Comparison of ENCODE assay signal across 9 cellular contexts in the genomic region with DNA sequence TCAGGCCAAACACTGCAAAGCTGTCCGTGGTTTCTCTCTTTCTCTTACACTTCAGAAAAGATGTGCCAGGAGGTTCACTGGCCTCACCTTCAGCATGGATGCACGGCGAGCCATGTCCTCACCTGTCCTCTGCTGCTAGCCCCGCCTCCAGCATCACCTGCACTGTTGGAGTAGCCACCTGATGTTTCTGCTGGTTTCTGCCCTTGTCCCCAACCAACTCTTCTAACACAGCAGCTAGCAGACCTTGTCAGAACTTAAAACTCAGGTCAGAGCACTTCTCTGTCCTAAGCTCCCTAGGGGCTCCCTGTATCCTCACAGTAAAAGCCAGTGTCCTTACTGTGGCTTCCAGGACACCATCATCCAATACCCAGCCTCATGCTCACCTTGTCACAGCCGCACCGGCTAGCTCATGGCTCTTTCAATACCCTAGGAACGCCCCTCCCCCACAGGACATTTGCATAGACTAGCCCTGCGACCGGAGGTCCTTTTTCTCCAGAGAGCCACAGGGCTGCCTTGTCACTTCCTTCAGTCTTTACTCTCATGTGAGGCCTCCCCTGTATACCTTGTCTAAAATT. TPM values are rescaled to one million over a fixed set of nuclear protein-coding genes. Genes with fewer than 3 reads are reported as not detected.
DNase-seq lines count a peak whose midpoint lies in the region; ATAC-seq and TF ChIP-seq lines count a peak whose summit lies in the region.
"Had no signal": no experiment of that assay in that cellular context is flagged by ENCODE, and none has a peak within 500 bp of the region (broad histone marks: within the 10 kb centered on the region; RNA-seq: fewer than 3 reads in every experiment).

No MANE protein-coding gene starts in this region.

- no peaks in the 10 kb centered on the region for H3K9me3 Mint-ChIP-seq in dendritic cell treated with granulocyte-macrophage colony-stimulating factor and Interleukin-4, amounts not matched to agents 40 ng/mL and 50 ng/mL, for 4 days
- H3K9me3 Mint-ChIP-seq: naive thymus-derived CD8-positive, alpha-beta T cell had no signal

- H3K4me3 ChIP-seq in uterus: no peak overlapping the region

- no peak for TF ChIP-seq CTCF in uterus (IDR thresholded peaks at IDR 0.05)

- no peaks in the 10 kb centered on the region for H3K36me3 ChIP-seq in uterus

- peak overlapping the region; percentile 54 for H3K27ac Mint-ChIP-seq in dendritic cell treated with granulocyte-macrophage colony-stimulating factor and Interleukin-4, amounts not matched to agents 40 ng/mL and 50 ng/mL, for 4 days

- H3K36me3 Mint-ChIP-seq in dendritic cell treated with granulocyte-macrophage colony-stimulating factor and Interleukin-4, amounts not matched to agents 40 ng/mL and 50 ng/mL, for 4 days (ENCODE audit: low read depth): no peaks in the 10 kb centered on the region
- H3K36me3 Mint-ChIP-seq: naive thymus-derived CD8-positive, alpha-beta T cell had no signal

- no peak overlapping the region for H3K27ac ChIP-seq in uterus

- H3K9me3 ChIP-seq in uterus: no peaks in the 10 kb centered on the region

- H3K4me1 Mint-ChIP-seq in dendritic cell treated with granulocyte-macrophage colony-stimulating factor and Interleukin-4, amounts not matched to agents 40 ng/mL and 50 ng/mL, for 4 days (ENCODE audit: low read depth): peaks cover 50% of the 10 kb centered on the region

- H3K4me3 Mint-ChIP-seq in dendritic cell treated with granulocyte-macrophage colony-stimulating factor and Interleukin-4, amounts not matched to agents 40 ng/mL and 50 ng/mL, for 4 days: peak overlapping the region; percentile 19

- no peaks in the 10 kb centered on the region for H3K4me1 ChIP-seq in uterus

- intact Hi-C loops in dendritic cell treated with granulocyte-macrophage colony-stimulating factor and Interleukin-4, amounts not matched to agents 40 ng/mL and 50 ng/mL, for 4 days (cut with micrococcal nuclease): no loop called here
- intact Hi-C loops in uterus (cut with DNase I; ENCODE audit: low total_unique reads): no loop called here

- H3K27me3 ChIP-seq in uterus: no peaks in the 10 kb centered on the region

- DNase-seq in GF-D8 (lab: John Stamatoyannopoulos, UW) (peak; percentile 48), SHP77 (lab: John Stamatoyannopoulos, UW) (no peak), uterus (no peak), AG20443 (ENCODE audit: low spot score) (no peak)
- DNase-seq in activated effector memory CD4-positive, alpha-beta T cell treated with Interleukin-2 at 50 U/mL for 16 hours: no peak

- TF ChIP-seq POLR2A in uterus (IDR thresholded peaks at IDR 0.05): no peak

- ATAC-seq in GM19467 (IDR thresholded peaks at IDR 0.05; ENCODE audit: unreplicated experiment): peak; percentile 60
- ATAC-seq in HG03460 (IDR thresholded peaks at IDR 0.05; ENCODE audit: unreplicated experiment): peak; percentile 75

- H3K27me3 Mint-ChIP-seq in dendritic cell treated with granulocyte-macrophage colony-stimulating factor and Interleukin-4, amounts not matched to agents 40 ng/mL and 50 ng/mL, for 4 days: peaks cover 10% of the 10 kb centered on the region

RNA-seq across cellular contexts. Expression of a gene that starts 15.2 kb away (rescaled TPM):
- 10 to 100 TPM in 2 of 4 donors, 1 to 10 TPM in 2; 1.8 to 21.6 (median 10.3) TPM for total RNA-seq in uterus
- total RNA-seq: naive thymus-derived CD8-positive, alpha-beta T cell had no signal

RNA-seq across cellular contexts. Expression of a gene that starts 52.3 kb away (rescaled TPM):
- not detected for total RNA-seq in uterus
- total RNA-seq: naive thymus-derived CD8-positive, alpha-beta T cell had no signal
